In the genomic region with DNA sequence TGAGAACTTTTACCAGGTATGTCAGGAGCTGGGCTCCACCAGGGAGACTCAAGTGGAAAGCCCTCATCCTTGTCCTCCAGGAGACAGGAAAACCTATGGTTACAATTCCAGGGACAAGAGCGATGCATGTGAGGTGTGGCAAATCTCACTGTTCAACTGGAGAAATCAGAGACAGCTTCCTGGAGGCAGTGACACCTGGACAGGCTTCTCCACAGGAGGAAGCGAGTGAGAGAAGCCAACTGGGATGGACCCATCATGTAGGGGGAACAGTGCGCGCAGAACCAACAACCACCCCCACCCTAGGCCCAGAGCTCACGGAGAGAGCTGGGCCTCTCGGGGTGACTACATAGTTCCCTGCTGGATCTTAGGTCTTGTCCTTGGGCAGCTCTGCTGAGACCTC, we compare ENCODE assay signal across 25 cellular contexts.
"Had no signal": no experiment of that assay in that cellular context is flagged by ENCODE, and none has a peak within 500 bp of the region (broad histone marks: within the 10 kb centered on the region; RNA-seq: fewer than 3 reads in every experiment).

No MANE protein-coding gene starts in this region.

- DNase-seq: activated CD4-positive, alpha-beta T cell treated with anti-CD3 and anti-CD28 coated beads for 48 hours; activated CD4-positive, alpha-beta T cell treated with anti-CD3 and anti-CD28 coated beads, Interleukin-2, amount 50 U/mL, for 4 hours; activated CD4-positive, CD25-positive, alpha-beta regulatory T cell treated with anti-CD3 and anti-CD28 coated beads, Interleukin-2, amount 50 U/mL, for 72 hours; activated CD8-positive, alpha-beta memory T cell treated with anti-CD3 and anti-CD28 coated beads, Interleukin-2, amount 50 U/mL, for 48 hours; activated CD8-positive, alpha-beta T cell treated with anti-CD3 and anti-CD28 coated beads, Interleukin-2, amount 10 ng/mL, durations not matched to agents 7 days and 5 days; activated naive CD8-positive, alpha-beta T cell treated with anti-CD3 and anti-CD28 coated beads, Interleukin-2, amount 50 U/mL, for 24 hours; activated T-cell treated with anti-CD3 and anti-CD28 coated beads, Interleukin-2, amount 50 U/mL, for 1 hour; amniotic stem cell; body of pancreas; central memory CD4-positive, alpha-beta T cell; NCI-H1105 treated with DMSO at 0.1 percent for 48 hours; NCI-H1436 treated with DMSO at 0.1 percent for 48 hours; NCI-H187; NCI-H2081; NCI-H510A treated with DMSO at 0.1 percent for 48 hours; NCI-H69; NK-92 treated with Interleukin-12 subunit alpha and Interleukin-12 subunit beta, amount 100 ng/mL, for 24 hours; OCI-M1; Peyer's patch; SHP77 had no signal

- H3K4me3 ChIP-seq: ascending aorta, body of pancreas, Peyer's patch, SJSA1 had no signal

- H3K27ac ChIP-seq: ascending aorta, body of pancreas, Peyer's patch, SJSA1 had no signal

- H3K9me3 ChIP-seq: ascending aorta, body of pancreas, Peyer's patch, SJSA1 had no signal

- H3K27ac Mint-ChIP-seq: activated CD8-positive, alpha-beta T cell treated with anti-CD3 and anti-CD28 coated beads, Interleukin-2, amount 10 ng/mL, durations not matched to agents 7 days and 5 days; activated naive CD4-positive, alpha-beta T cell treated with anti-CD3 and anti-CD28 coated beads, Interleukin-2, amount 50 U/mL, for 72 hours; activated naive CD8-positive, alpha-beta T cell treated with anti-CD3 and anti-CD28 coated beads, Interleukin-2, amount 50 U/mL, for 24 hours; WTC11 had no signal

- H3K27me3 ChIP-seq: SJSA1 had no signal

- H3K36me3 Mint-ChIP-seq: WTC11 had no signal

- H3K9me3 Mint-ChIP-seq: activated naive CD4-positive, alpha-beta T cell treated with anti-CD3 and anti-CD28 coated beads, Interleukin-2, amount 50 U/mL, for 72 hours; activated naive CD8-positive, alpha-beta T cell treated with anti-CD3 and anti-CD28 coated beads, Interleukin-2, amount 50 U/mL, for 24 hours; T-helper 1 cell treated with Interleukin-12 subunit alpha and Interleukin-12 subunit beta and Interleukin-4 antibody, amounts not matched to agents 30 μg/mL and 1 μg/mL, for 36 hours; WTC11 had no signal

- ATAC-seq: activated CD8-positive, alpha-beta T cell treated with anti-CD3 and anti-CD28 coated beads, Interleukin-2, amount 10 ng/mL, durations not matched to agents 7 days and 5 days; activated naive CD4-positive, alpha-beta T cell treated with anti-CD3 and anti-CD28 coated beads, Interleukin-2, amount 50 U/mL, for 72 hours; activated naive CD8-positive, alpha-beta T cell treated with anti-CD3 and anti-CD28 coated beads, Interleukin-2, amount 50 U/mL, for 24 hours; body of pancreas; WTC11 had no signal

- H3K27me3 Mint-ChIP-seq: activated naive CD8-positive, alpha-beta T cell treated with anti-CD3 and anti-CD28 coated beads, Interleukin-2, amount 50 U/mL, for 24 hours had no signal

- H3K36me3 ChIP-seq: ascending aorta, Peyer's patch had no signal

- H3K4me3 Mint-ChIP-seq: activated CD8-positive, alpha-beta T cell treated with anti-CD3 and anti-CD28 coated beads, Interleukin-2, amount 10 ng/mL, durations not matched to agents 7 days and 5 days; activated naive CD8-positive, alpha-beta T cell treated with anti-CD3 and anti-CD28 coated beads, Interleukin-2, amount 50 U/mL, for 24 hours; T-helper 1 cell treated with Interleukin-12 subunit alpha and Interleukin-12 subunit beta and Interleukin-4 antibody, amounts not matched to agents 30 μg/mL and 1 μg/mL, for 36 hours; WTC11 had no signal
